Comparison of ENCODE assay signal across 1 cellular context in genomic region chr3:42092006-42092405, GRCh38.
TF ChIP-seq lines count a peak whose summit lies in the region.

No MANE protein-coding gene starts in this region.

TF ChIP-seq in GM12878, 131 proteins besides CTCF, POLR2A, EP300 and RAD21 (continues in another document):
- TF ChIP-seq ZBTB11 (CRISPR knock-in tag; IDR thresholded peaks at IDR 0.05) (no peak), EGR1 (IDR thresholded peaks at IDR 0.05; ENCODE audit: borderline replicate concordance in 1 of 2, low read depth in 2 of 2, low read length in 2 of 2) (no peak), SPI1 (IDR thresholded peaks at IDR 0.05; ENCODE audit: borderline replicate concordance, insufficient read depth, low read depth, low read length) (peak; percentile 83; the same call in 1 of the 2 replicates), PBX3 (IDR thresholded peaks at IDR 0.05; ENCODE audit: insufficient replicate concordance, low read depth, low read length) (no peak), PKNOX1 (IDR thresholded peaks at IDR 0.05) (0 out of 2 replicates have a peak, but pooled peaks have one; percentile 17), MLLT1 (IDR thresholded peaks at IDR 0.05) (peak; percentile 45; the same call in 1 of the 2 replicates), MEF2A (IDR thresholded peaks at IDR 0.05; ENCODE audit: insufficient read depth, low read depth, low read length) (no peak), JUND (IDR thresholded peaks at IDR 0.05; ENCODE audit: low read depth, low read length) (no peak), GABPA (IDR thresholded peaks at IDR 0.05; ENCODE audit: low read depth) (no peak), SMAD1 (IDR thresholded peaks at IDR 0.05; ENCODE audit: low read depth, partially characterized antibody) (no peak), CREB1 (IDR thresholded peaks at IDR 0.05; ENCODE audit: low read depth) (no peak), PAX8 (IDR thresholded peaks at IDR 0.05) (no peak), IKZF2 (IDR thresholded peaks at IDR 0.05) (peak in 1 of 2 experiments; percentile 17; a peak in 1 of 4 replicates), RBBP5 (conservative IDR thresholded peaks at IDR 0.05) (no peak), PAX5 (IDR thresholded peaks at IDR 0.05; ENCODE audit: borderline replicate concordance, low read depth, low read length) (no peak), SREBF1 (IDR thresholded peaks at IDR 0.05; ENCODE audit: low read length) (no peak), YY1 (IDR thresholded peaks at IDR 0.05; ENCODE audit: low read depth, low read length) (no peak), ZZZ3 (IDR thresholded peaks at IDR 0.05; ENCODE audit: control insufficient read depth, insufficient read length, low read depth) (no peak), ZNF274 (IDR thresholded peaks at IDR 0.05; ENCODE audit: insufficient read depth, insufficient read length) (no peak), IRF4 (IDR thresholded peaks at IDR 0.05; ENCODE audit: low read depth, low read length) (0 out of 2 replicates have a peak, but pooled peaks have one; percentile 44), ELK1 (IDR thresholded peaks at IDR 0.05; ENCODE audit: low read depth, low read length) (no peak), NFIC (IDR thresholded peaks at IDR 0.05; ENCODE audit: low read depth, low read length) (0 out of 2 replicates have a peak, but pooled peaks have one; percentile 50), RUNX3 (IDR thresholded peaks at IDR 0.05; ENCODE audit: low read length) (peak; percentile 76), MAX (IDR thresholded peaks at IDR 0.05; ENCODE audit: low read depth, low read length) (no peak), TCF7 (IDR thresholded peaks at IDR 0.05; ENCODE audit: borderline replicate concordance) (no peak), RAD51 (IDR thresholded peaks at IDR 0.05) (no peak), E2F8 (IDR thresholded peaks at IDR 0.05; ENCODE audit: low read depth, partially characterized antibody) (no peak), POLR2AphosphoS5 (IDR thresholded peaks at IDR 0.05; ENCODE audit: low read length) (no peak), YBX1 (IDR thresholded peaks at IDR 0.05) (no peak), BMI1 (IDR thresholded peaks at IDR 0.05; ENCODE audit: borderline replicate concordance) (no peak), CUX1 (IDR thresholded peaks at IDR 0.05; ENCODE audit: insufficient replicate concordance, low read depth, low read length) (no peak), SKIL (IDR thresholded peaks at IDR 0.05; ENCODE audit: low read depth, poor library complexity, severe bottlenecking) (peak; percentile 27), HDGF (IDR thresholded peaks at IDR 0.05) (no peak), SIX5 (IDR thresholded peaks at IDR 0.05; ENCODE audit: low read depth, low read length, severe bottlenecking) (no peak), TCF12 (IDR thresholded peaks at IDR 0.05; ENCODE audit: low read depth, low read length) (no peak), SMAD5 (IDR thresholded peaks at IDR 0.05; ENCODE audit: low read depth) (no peak), MTA3 (IDR thresholded peaks at IDR 0.05; ENCODE audit: borderline replicate concordance, low read length) (no peak), ATF2 (IDR thresholded peaks at IDR 0.05; ENCODE audit: low read length) (no peak), MYC (IDR thresholded peaks at IDR 0.05; ENCODE audit: insufficient read depth, insufficient read length, insufficient replicate concordance, low read length, severe bottlenecking) (no peak), RFX5 (IDR thresholded peaks at IDR 0.05; ENCODE audit: low read depth, low read length) (no peak), FOXM1 (IDR thresholded peaks at IDR 0.05; ENCODE audit: low read depth, low read length) (no peak), FOS (IDR thresholded peaks at IDR 0.05; ENCODE audit: borderline replicate concordance, extremely low read depth, insufficient read length) (no peak)
